Comparison of ENCODE assay signal across 2 cellular contexts in the genomic region with DNA sequence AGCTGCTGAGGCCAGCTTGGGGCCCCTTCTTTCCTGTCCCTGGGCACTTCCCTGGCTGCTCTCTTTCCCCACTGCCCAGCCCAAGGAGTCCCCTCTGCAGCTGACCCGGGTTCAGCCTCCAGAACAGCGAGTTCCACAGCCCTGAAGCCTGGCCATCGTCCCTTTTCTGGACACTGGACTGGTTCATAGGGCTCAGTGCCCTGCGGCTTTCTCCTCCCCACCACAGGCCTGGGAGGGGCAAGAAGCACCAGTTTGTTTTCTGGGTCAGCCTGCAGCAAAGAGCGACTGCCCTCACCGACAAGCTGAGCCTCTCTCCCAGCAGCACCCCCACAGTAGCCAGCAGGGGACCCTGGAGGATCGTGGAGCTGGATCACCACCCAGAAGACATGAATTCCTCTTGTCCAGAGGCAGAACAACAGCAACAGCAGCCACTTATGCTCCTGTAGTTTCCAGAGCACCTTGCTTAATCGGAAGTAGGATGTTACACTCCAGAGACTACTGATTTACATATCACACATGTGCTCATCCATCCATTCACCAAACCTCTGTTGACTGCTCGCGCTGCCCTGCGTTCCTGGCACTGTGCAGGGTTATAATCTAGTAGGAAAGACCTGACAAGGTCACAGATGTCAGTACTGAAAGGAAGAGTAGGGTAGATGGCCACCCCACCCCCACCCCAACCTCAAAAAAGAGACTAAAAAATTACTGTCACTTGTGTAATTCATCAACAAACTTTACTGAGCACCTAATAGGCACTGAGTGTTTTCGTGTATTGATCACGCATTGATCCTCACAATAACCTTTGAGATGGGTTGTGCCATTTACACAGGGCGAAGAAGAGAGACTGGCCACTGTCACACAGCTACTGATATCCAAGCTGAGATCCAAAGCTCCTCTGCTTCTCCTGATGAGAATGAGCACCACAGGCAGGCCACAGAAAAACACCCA.
TF ChIP-seq lines count a peak whose summit lies in the region.

No MANE protein-coding gene starts in this region.

TF ChIP-seq in HCT116, 20 proteins besides CTCF, POLR2A, EP300 and RAD21:
- TF ChIP-seq EGR1 (IDR thresholded peaks at IDR 0.05; ENCODE audit: low read depth) (no peak), ZNF274 (IDR thresholded peaks at IDR 0.05; ENCODE audit: low read depth, low read length) (no peak), POLR2AphosphoS5 (IDR thresholded peaks at IDR 0.05; ENCODE audit: low read depth, low read length) (no peak), MAX (IDR thresholded peaks at IDR 0.05) (no peak), SRF (IDR thresholded peaks at IDR 0.05; ENCODE audit: low read depth) (no peak), ELF1 (IDR thresholded peaks at IDR 0.05; ENCODE audit: borderline replicate concordance, low read depth) (no peak), EZH2phosphoT487 (IDR thresholded peaks at IDR 0.05; ENCODE audit: borderline replicate concordance) (no peak), CBX3 (IDR thresholded peaks at IDR 0.05; ENCODE audit: low read depth) (no peak), FOSL1 (IDR thresholded peaks at IDR 0.05; ENCODE audit: low read depth) (no peak), ZFX (IDR thresholded peaks at IDR 0.05) (no peak), CEBPB (IDR thresholded peaks at IDR 0.05; ENCODE audit: low read depth) (no peak), TCF7L2 (IDR thresholded peaks at IDR 0.05; ENCODE audit: borderline replicate concordance, extremely low read depth, insufficient read depth, insufficient read length) (no peak), YY1 (IDR thresholded peaks at IDR 0.05; ENCODE audit: extremely low read depth, insufficient replicate concordance, low read depth, low read length) (no peak), SP1 (IDR thresholded peaks at IDR 0.05; ENCODE audit: low read depth) (no peak), JUND (IDR thresholded peaks at IDR 0.05) (no peak), EZH2 (IDR thresholded peaks at IDR 0.05) (no peak), SIN3A (IDR thresholded peaks at IDR 0.05; ENCODE audit: low read depth) (no peak)
- TF ChIP-seq, protein P1, sequence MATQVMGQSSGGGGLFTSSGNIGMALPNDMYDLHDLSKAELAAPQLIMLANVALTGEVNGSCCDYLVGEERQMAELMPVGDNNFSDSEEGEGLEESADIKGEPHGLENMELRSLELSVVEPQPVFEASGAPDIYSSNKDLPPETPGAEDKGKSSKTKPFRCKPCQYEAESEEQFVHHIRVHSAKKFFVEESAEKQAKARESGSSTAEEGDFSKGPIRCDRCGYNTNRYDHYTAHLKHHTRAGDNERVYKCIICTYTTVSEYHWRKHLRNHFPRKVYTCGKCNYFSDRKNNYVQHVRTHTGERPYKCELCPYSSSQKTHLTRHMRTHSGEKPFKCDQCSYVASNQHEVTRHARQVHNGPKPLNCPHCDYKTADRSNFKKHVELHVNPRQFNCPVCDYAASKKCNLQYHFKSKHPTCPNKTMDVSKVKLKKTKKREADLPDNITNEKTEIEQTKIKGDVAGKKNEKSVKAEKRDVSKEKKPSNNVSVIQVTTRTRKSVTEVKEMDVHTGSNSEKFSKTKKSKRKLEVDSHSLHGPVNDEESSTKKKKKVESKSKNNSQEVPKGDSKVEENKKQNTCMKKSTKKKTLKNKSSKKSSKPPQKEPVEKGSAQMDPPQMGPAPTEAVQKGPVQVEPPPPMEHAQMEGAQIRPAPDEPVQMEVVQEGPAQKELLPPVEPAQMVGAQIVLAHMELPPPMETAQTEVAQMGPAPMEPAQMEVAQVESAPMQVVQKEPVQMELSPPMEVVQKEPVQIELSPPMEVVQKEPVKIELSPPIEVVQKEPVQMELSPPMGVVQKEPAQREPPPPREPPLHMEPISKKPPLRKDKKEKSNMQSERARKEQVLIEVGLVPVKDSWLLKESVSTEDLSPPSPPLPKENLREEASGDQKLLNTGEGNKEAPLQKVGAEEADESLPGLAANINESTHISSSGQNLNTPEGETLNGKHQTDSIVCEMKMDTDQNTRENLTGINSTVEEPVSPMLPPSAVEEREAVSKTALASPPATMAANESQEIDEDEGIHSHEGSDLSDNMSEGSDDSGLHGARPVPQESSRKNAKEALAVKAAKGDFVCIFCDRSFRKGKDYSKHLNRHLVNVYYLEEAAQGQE (IDR thresholded peaks at IDR 0.05; ENCODE audit: low read depth): no peak
- TF ChIP-seq, protein P2, sequence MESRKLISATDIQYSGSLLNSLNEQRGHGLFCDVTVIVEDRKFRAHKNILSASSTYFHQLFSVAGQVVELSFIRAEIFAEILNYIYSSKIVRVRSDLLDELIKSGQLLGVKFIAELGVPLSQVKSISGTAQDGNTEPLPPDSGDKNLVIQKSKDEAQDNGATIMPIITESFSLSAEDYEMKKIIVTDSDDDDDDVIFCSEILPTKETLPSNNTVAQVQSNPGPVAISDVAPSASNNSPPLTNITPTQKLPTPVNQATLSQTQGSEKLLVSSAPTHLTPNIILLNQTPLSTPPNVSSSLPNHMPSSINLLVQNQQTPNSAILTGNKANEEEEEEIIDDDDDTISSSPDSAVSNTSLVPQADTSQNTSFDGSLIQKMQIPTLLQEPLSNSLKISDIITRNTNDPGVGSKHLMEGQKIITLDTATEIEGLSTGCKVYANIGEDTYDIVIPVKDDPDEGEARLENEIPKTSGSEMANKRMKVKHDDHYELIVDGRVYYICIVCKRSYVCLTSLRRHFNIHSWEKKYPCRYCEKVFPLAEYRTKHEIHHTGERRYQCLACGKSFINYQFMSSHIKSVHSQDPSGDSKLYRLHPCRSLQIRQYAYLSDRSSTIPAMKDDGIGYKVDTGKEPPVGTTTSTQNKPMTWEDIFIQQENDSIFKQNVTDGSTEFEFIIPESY (IDR thresholded peaks at IDR 0.05; ENCODE audit: extremely low read depth, insufficient replicate concordance, low read length): no peak
- TF ChIP-seq, protein P3, sequence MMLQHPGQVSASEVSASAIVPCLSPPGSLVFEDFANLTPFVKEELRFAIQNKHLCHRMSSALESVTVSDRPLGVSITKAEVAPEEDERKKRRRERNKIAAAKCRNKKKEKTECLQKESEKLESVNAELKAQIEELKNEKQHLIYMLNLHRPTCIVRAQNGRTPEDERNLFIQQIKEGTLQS (IDR thresholded peaks at IDR 0.05): no peak

TF ChIP-seq in H1, 55 proteins besides CTCF, POLR2A, EP300 and RAD21:
- TF ChIP-seq BCL11A (IDR thresholded peaks at IDR 0.05; ENCODE audit: low read depth in 2 of 2, low read length in 2 of 2) (no peak), TEAD4 (IDR thresholded peaks at IDR 0.05; ENCODE audit: low read depth, low read length) (no peak), EGR1 (IDR thresholded peaks at IDR 0.05; ENCODE audit: borderline replicate concordance, low read depth, low read length) (no peak), CEBPB (IDR thresholded peaks at IDR 0.05; ENCODE audit: low read depth, low read length) (no peak), HDAC6 (IDR thresholded peaks at IDR 0.05; ENCODE audit: low read depth, low read length) (no peak), SIN3A (conservative IDR thresholded peaks at IDR 0.05 in 1 of 2, IDR thresholded peaks at IDR 0.05 in 1 of 2; ENCODE audit: low read depth in 1 of 2, low read length in 2 of 2) (no peak), ATF2 (IDR thresholded peaks at IDR 0.05; ENCODE audit: low read length) (no peak), KDM5A (IDR thresholded peaks at IDR 0.05; ENCODE audit: low read length) (no peak), NANOG (IDR thresholded peaks at IDR 0.05; ENCODE audit: insufficient read depth, low read depth, low read length, poor library complexity, severe bottlenecking) (no peak), FOSL1 (IDR thresholded peaks at IDR 0.05; ENCODE audit: insufficient read depth, low read depth, low read length) (no peak), ASH2L (IDR thresholded peaks at IDR 0.05; ENCODE audit: low read length) (no peak), GABPA (IDR thresholded peaks at IDR 0.05; ENCODE audit: borderline replicate concordance, insufficient read depth, low read length) (no peak), CBX8 (IDR thresholded peaks at IDR 0.05; ENCODE audit: borderline replicate concordance, low read depth, low read length) (no peak), PHF8 (conservative IDR thresholded peaks at IDR 0.05; ENCODE audit: low read depth, low read length) (no peak), MAX (IDR thresholded peaks at IDR 0.05) (no peak)
- TF ChIP-seq, protein P4, sequence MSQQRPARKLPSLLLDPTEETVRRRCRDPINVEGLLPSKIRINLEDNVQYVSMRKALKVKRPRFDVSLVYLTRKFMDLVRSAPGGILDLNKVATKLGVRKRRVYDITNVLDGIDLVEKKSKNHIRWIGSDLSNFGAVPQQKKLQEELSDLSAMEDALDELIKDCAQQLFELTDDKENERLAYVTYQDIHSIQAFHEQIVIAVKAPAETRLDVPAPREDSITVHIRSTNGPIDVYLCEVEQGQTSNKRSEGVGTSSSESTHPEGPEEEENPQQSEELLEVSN (IDR thresholded peaks at IDR 0.05): no peak
